Comparison of ENCODE assay signal across 1 cellular context in genomic region chr6:31541658-31542521, GRCh38.
TF ChIP-seq lines count a peak whose summit lies in the region.

Gene DDX39B (minus strand): TSS chr6:31542003. CDS start chr6:31540532, 1,471 bp downstream.

TF ChIP-seq in HepG2, 621 proteins besides CTCF, POLR2A, EP300 and RAD21 (continued from another document and continues in another):
- peak; percentile 97 for TF ChIP-seq ZNF280D (CRISPR knock-in tag; IDR thresholded peaks at IDR 0.05)
- TF ChIP-seq NFRKB (IDR thresholded peaks at IDR 0.05), result peak; percentile 99
- no peak for TF ChIP-seq SNAPC2 (CRISPR knock-in tag; IDR thresholded peaks at IDR 0.05)
- TF ChIP-seq RXRA (CRISPR knock-in tag; IDR thresholded peaks at IDR 0.05), result peak; percentile 93
- TF ChIP-seq THAP7 (CRISPR knock-in tag; IDR thresholded peaks at IDR 0.05), result peak; percentile 61; the same call in 1 of the 2 replicates
- TF ChIP-seq TERF1 (CRISPR knock-in tag; IDR thresholded peaks at IDR 0.05), result no peak
- no peak for TF ChIP-seq ZFP36 (IDR thresholded peaks at IDR 0.05; ENCODE audit: borderline replicate concordance, low read depth, low read length, partially characterized antibody)
- peak; percentile 89 for TF ChIP-seq CREM (IDR thresholded peaks at IDR 0.05)
- no peak for TF ChIP-seq CREM (CRISPR knock-in tag; IDR thresholded peaks at IDR 0.05)
- TF ChIP-seq PLRG1 (conservative IDR thresholded peaks at IDR 0.05), result no peak
- TF ChIP-seq ZBTB37 (CRISPR knock-in tag; IDR thresholded peaks at IDR 0.05), result no peak
- TF ChIP-seq ZFP62 (CRISPR knock-in tag; IDR thresholded peaks at IDR 0.05), result no peak
- no peak; the same call in 1 of the 2 replicates for TF ChIP-seq ZBTB49 (CRISPR knock-in tag; IDR thresholded peaks at IDR 0.05; ENCODE audit: borderline replicate concordance)
- TF ChIP-seq KDM5B (CRISPR knock-in tag; IDR thresholded peaks at IDR 0.05; ENCODE audit: borderline replicate concordance), result peak; percentile 96
- TF ChIP-seq YEATS4 (CRISPR knock-in tag; IDR thresholded peaks at IDR 0.05; ENCODE audit: borderline replicate concordance), result peak; percentile 99
- TF ChIP-seq ZNF761 (CRISPR knock-in tag; conservative IDR thresholded peaks at IDR 0.05), result no peak
- TF ChIP-seq ARNT2 (CRISPR knock-in tag; IDR thresholded peaks at IDR 0.05; ENCODE audit: low read depth), result peak; percentile 90
- peak; percentile 73 for TF ChIP-seq GMEB1 (CRISPR knock-in tag; IDR thresholded peaks at IDR 0.05; ENCODE audit: borderline replicate concordance)
- TF ChIP-seq RFX1 (IDR thresholded peaks at IDR 0.05), result no peak
- peak; percentile 43 for TF ChIP-seq TMF1 (CRISPR knock-in tag; IDR thresholded peaks at IDR 0.05; ENCODE audit: low read depth)
- no peak; the same call in 1 of the 2 replicates for TF ChIP-seq ZSCAN5A (CRISPR knock-in tag; IDR thresholded peaks at IDR 0.05; ENCODE audit: borderline replicate concordance)
- TF ChIP-seq SP2 (CRISPR knock-in tag; IDR thresholded peaks at IDR 0.05), result peak; percentile 59
- no peak for TF ChIP-seq SOX13 (IDR thresholded peaks at IDR 0.05)
- TF ChIP-seq SOX13 (CRISPR knock-in tag; conservative IDR thresholded peaks at IDR 0.05 in 1 of 2, IDR thresholded peaks at IDR 0.05 in 1 of 2), result peak in 1 of 2 experiments; percentile 30; a peak in 2 of 4 replicates
- peak; percentile 68; the same call in 1 of the 2 replicates for TF ChIP-seq FOXA3 (CRISPR knock-in tag; IDR thresholded peaks at IDR 0.05)
- no peak for TF ChIP-seq ZNF768 (CRISPR knock-in tag; IDR thresholded peaks at IDR 0.05)
- 0 out of 2 replicates have a peak, but pooled peaks have one; percentile 89 for TF ChIP-seq FUBP1 (CRISPR knock-in tag; IDR thresholded peaks at IDR 0.05; ENCODE audit: borderline replicate concordance)
- TF ChIP-seq HDAC2 (CRISPR knock-in tag; IDR thresholded peaks at IDR 0.05), result peak; percentile 39
- TF ChIP-seq ZNF205 (CRISPR knock-in tag; IDR thresholded peaks at IDR 0.05), result peak; percentile 62; the same call in 1 of the 2 replicates
- TF ChIP-seq ZNF530 (CRISPR knock-in tag; IDR thresholded peaks at IDR 0.05; ENCODE audit: low read depth), result no peak
- peak; percentile 74; the same call in 1 of the 2 replicates for TF ChIP-seq LRRFIP1 (CRISPR knock-in tag; conservative IDR thresholded peaks at IDR 0.05)
- peak; percentile 74 for TF ChIP-seq ATF1 (CRISPR knock-in tag; IDR thresholded peaks at IDR 0.05)
- no peak for TF ChIP-seq PBX2 (CRISPR knock-in tag; IDR thresholded peaks at IDR 0.05)
- TF ChIP-seq NCOA2 (CRISPR knock-in tag; IDR thresholded peaks at IDR 0.05), result peak; percentile 50
- peak; percentile 82; the same call in 1 of the 2 replicates for TF ChIP-seq FOXJ3 (CRISPR knock-in tag; IDR thresholded peaks at IDR 0.05; ENCODE audit: borderline replicate concordance)
- TF ChIP-seq MLLT10 (CRISPR knock-in tag; IDR thresholded peaks at IDR 0.05), result no peak
- peak; percentile 52; the same call in 1 of the 2 replicates for TF ChIP-seq GLI4 (CRISPR knock-in tag; IDR thresholded peaks at IDR 0.05; ENCODE audit: borderline replicate concordance)
- TF ChIP-seq SETDB1 (CRISPR knock-in tag; IDR thresholded peaks at IDR 0.05; ENCODE audit: borderline replicate concordance), result no peak
- TF ChIP-seq SCMH1 (CRISPR knock-in tag; IDR thresholded peaks at IDR 0.05; ENCODE audit: borderline replicate concordance), result no peak
- TF ChIP-seq MXD3 (CRISPR knock-in tag; IDR thresholded peaks at IDR 0.05), result peak; percentile 94; the same call in 1 of the 2 replicates
- TF ChIP-seq SP140L (CRISPR knock-in tag; IDR thresholded peaks at IDR 0.05; ENCODE audit: borderline replicate concordance), result no peak
